Comparison of ENCODE assay signal across 11 cellular contexts in the genomic region with DNA sequence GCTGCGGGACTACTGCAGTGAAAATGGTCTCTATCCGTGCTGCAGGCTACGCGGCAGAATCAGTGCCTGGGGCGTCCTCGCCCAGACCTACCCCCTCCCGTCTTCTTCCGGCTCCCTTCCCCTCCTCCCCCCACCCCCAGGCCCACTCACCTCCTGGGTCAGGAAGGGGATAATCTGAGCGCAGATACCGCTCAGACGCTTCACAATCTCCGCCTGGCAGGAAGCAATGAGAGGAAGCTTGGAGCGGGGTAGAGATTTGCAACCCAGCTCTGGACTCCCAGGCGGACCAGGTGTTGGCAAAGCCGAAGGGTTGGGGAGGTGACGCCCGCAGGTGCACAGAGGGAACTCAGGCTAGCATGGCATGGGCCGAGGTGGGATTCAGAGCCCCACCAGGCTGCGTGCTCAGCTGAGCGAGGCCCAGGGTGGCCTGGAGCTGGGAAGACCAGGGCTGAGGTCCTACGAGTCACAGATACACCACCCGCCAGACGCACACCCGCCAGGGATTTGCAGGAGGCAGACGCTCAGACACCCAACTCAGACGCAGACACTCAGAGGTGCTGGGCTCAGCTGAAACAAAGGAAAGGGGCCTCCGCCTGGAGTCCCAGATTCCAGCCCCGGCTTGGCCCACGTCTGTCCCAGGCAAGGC. TPM values are rescaled to one million over a fixed set of nuclear protein-coding genes. Genes with fewer than 3 reads are reported as not detected.
A peak's percentile ranks its signal among the peaks of the same experiment; 100 is the strongest.
DNase-seq lines count a peak whose midpoint lies in the region; ATAC-seq and TF ChIP-seq lines count a peak whose summit lies in the region.
"Had no signal": no experiment of that assay in that cellular context is flagged by ENCODE, and none has a peak within 500 bp of the region (broad histone marks: within the 10 kb centered on the region; RNA-seq: fewer than 3 reads in every experiment).

No MANE protein-coding gene starts in this region.

- TF ChIP-seq CTCF in GM23338 (conservative IDR thresholded peaks at IDR 0.05; ENCODE audit: low read depth in 2 of 2): no peak

- peaks cover 44% of the 10 kb centered on the region for H3K27me3 Mint-ChIP-seq in GM23338 (ENCODE audit: insufficient read depth, low read depth, poor library complexity)
- no peaks in the 10 kb centered on the region for H3K27me3 Mint-ChIP-seq in activated naive CD8-positive, alpha-beta T cell
- H3K27me3 Mint-ChIP-seq in memory B cell: peaks cover 24% of the 10 kb centered on the region

- ATAC-seq in GM23338 (peak; percentile 53), memory B cell (ENCODE audit: low read depth) (peak; percentile 31), GM18502 (IDR thresholded peaks at IDR 0.05; ENCODE audit: poor library complexity, unreplicated experiment) (no peak), HG03139 (IDR thresholded peaks at IDR 0.05; ENCODE audit: unreplicated experiment) (no peak)

- H3K27ac ChIP-seq in BLaER1: no peak overlapping the region
- H3K27ac ChIP-seq in GM23338 (ENCODE audit: low read depth): no peak overlapping the region

- H3K4me1 Mint-ChIP-seq in GM23338 (peaks cover 19% of the 10 kb centered on the region), memory B cell (peaks cover 12% of the 10 kb centered on the region)
- peaks cover 35% of the 10 kb centered on the region for H3K4me1 Mint-ChIP-seq in activated naive CD8-positive, alpha-beta T cell (ENCODE audit: low read depth)

- H3K4me1 ChIP-seq in BLaER1 (peaks cover 25% of the 10 kb centered on the region), GM23338 (ENCODE audit: insufficient read depth) (peaks cover 15% of the 10 kb centered on the region; the same call in 1 of the 2 replicates)

- H3K27ac Mint-ChIP-seq in GM23338: no peak overlapping the region
- H3K27ac Mint-ChIP-seq in activated naive CD8-positive, alpha-beta T cell: no peak overlapping the region
- H3K27ac Mint-ChIP-seq in memory B cell: no peak overlapping the region

- no peaks in the 10 kb centered on the region for H4K20me1 ChIP-seq in BLaER1
- H4K20me1 ChIP-seq in GM23338 (replicated peaks; ENCODE audit: insufficient read depth): no peaks in the 10 kb centered on the region

- H3K36me3 Mint-ChIP-seq in GM23338 (ENCODE audit: low read depth) (0 out of 3 replicates have a peak, but pooled peaks cover 2% of the 10 kb centered on the region), memory B cell (no peaks in the 10 kb centered on the region)
- H3K36me3 Mint-ChIP-seq in activated naive CD8-positive, alpha-beta T cell: peaks cover 2% of the 10 kb centered on the region
- H3K36me3 Mint-ChIP-seq: CD8-positive, alpha-beta memory T cell had no signal

- peaks cover 66% of the 10 kb centered on the region for H3K27me3 ChIP-seq in BLaER1
- H3K27me3 ChIP-seq in GM23338 (ENCODE audit: insufficient read depth): peaks cover 56% of the 10 kb centered on the region

- peak; percentile 70 for DNase-seq in GM23338 (ENCODE audit: low spot score)
- DNase-seq in memory B cell (ENCODE audit: low spot score in 2 of 2): no peak
- no peak for DNase-seq in stimulated activated CD4-positive, alpha-beta T cell treated with anti-CD3 and anti-CD28 coated beads, Interleukin-2, amount 100 ng/mL, for 24 hours
- no peak for DNase-seq in ecto neural progenitor cell (ENCODE audit: low spot score)
- DNase-seq: CD8-positive, alpha-beta memory T cell; NCI-H1694 treated with DMSO at 0.1 percent for 48 hours had no signal

- no peaks in the 10 kb centered on the region for H3K79me2 ChIP-seq in GM23338 (replicated peaks; ENCODE audit: insufficient read depth)

- H3K4me3 Mint-ChIP-seq in GM23338 (peak overlapping the region; percentile 54), memory B cell (no peak overlapping the region)
- H3K4me3 Mint-ChIP-seq in activated naive CD8-positive, alpha-beta T cell: peak overlapping the region; percentile 53
- H3K4me3 Mint-ChIP-seq: neural crest cell had no signal

- H2AFZ ChIP-seq in GM23338: peak overlapping the region; percentile 78

- no peaks in the 10 kb centered on the region for H3F3A ChIP-seq in GM23338 (replicated peaks; ENCODE audit: low read depth)

- H3K4me2 ChIP-seq in BLaER1 (peak overlapping the region; percentile 82), GM23338 (peak overlapping the region; percentile 81)

- H3K9me3 Mint-ChIP-seq in GM23338 (no peaks in the 10 kb centered on the region), memory B cell (no peaks in the 10 kb centered on the region)
- no peaks in the 10 kb centered on the region for H3K9me3 Mint-ChIP-seq in activated naive CD8-positive, alpha-beta T cell (ENCODE audit: low read depth)
- H3K9me3 Mint-ChIP-seq: CD8-positive, alpha-beta memory T cell; neural crest cell had no signal

- no peak overlapping the region for H3K9ac ChIP-seq in BLaER1

- no peaks in the 10 kb centered on the region for H3K9me2 ChIP-seq in GM23338 (ENCODE audit: insufficient read depth)

- H3K36me3 ChIP-seq in BLaER1: no peaks in the 10 kb centered on the region
- no peaks in the 10 kb centered on the region for H3K36me3 ChIP-seq in GM23338 (ENCODE audit: insufficient read depth)

- 0 out of 2 replicates have a peak overlapping the region, but pooled peaks have one; percentile 18 for H3K4me3 ChIP-seq in BLaER1
- H3K4me3 ChIP-seq in GM23338: peak overlapping the region; percentile 55

- no peaks in the 10 kb centered on the region for H3K9me3 ChIP-seq in BLaER1

TF ChIP-seq in GM23338, 12 proteins besides CTCF, POLR2A, EP300 and RAD21:
- TF ChIP-seq, protein P1, sequence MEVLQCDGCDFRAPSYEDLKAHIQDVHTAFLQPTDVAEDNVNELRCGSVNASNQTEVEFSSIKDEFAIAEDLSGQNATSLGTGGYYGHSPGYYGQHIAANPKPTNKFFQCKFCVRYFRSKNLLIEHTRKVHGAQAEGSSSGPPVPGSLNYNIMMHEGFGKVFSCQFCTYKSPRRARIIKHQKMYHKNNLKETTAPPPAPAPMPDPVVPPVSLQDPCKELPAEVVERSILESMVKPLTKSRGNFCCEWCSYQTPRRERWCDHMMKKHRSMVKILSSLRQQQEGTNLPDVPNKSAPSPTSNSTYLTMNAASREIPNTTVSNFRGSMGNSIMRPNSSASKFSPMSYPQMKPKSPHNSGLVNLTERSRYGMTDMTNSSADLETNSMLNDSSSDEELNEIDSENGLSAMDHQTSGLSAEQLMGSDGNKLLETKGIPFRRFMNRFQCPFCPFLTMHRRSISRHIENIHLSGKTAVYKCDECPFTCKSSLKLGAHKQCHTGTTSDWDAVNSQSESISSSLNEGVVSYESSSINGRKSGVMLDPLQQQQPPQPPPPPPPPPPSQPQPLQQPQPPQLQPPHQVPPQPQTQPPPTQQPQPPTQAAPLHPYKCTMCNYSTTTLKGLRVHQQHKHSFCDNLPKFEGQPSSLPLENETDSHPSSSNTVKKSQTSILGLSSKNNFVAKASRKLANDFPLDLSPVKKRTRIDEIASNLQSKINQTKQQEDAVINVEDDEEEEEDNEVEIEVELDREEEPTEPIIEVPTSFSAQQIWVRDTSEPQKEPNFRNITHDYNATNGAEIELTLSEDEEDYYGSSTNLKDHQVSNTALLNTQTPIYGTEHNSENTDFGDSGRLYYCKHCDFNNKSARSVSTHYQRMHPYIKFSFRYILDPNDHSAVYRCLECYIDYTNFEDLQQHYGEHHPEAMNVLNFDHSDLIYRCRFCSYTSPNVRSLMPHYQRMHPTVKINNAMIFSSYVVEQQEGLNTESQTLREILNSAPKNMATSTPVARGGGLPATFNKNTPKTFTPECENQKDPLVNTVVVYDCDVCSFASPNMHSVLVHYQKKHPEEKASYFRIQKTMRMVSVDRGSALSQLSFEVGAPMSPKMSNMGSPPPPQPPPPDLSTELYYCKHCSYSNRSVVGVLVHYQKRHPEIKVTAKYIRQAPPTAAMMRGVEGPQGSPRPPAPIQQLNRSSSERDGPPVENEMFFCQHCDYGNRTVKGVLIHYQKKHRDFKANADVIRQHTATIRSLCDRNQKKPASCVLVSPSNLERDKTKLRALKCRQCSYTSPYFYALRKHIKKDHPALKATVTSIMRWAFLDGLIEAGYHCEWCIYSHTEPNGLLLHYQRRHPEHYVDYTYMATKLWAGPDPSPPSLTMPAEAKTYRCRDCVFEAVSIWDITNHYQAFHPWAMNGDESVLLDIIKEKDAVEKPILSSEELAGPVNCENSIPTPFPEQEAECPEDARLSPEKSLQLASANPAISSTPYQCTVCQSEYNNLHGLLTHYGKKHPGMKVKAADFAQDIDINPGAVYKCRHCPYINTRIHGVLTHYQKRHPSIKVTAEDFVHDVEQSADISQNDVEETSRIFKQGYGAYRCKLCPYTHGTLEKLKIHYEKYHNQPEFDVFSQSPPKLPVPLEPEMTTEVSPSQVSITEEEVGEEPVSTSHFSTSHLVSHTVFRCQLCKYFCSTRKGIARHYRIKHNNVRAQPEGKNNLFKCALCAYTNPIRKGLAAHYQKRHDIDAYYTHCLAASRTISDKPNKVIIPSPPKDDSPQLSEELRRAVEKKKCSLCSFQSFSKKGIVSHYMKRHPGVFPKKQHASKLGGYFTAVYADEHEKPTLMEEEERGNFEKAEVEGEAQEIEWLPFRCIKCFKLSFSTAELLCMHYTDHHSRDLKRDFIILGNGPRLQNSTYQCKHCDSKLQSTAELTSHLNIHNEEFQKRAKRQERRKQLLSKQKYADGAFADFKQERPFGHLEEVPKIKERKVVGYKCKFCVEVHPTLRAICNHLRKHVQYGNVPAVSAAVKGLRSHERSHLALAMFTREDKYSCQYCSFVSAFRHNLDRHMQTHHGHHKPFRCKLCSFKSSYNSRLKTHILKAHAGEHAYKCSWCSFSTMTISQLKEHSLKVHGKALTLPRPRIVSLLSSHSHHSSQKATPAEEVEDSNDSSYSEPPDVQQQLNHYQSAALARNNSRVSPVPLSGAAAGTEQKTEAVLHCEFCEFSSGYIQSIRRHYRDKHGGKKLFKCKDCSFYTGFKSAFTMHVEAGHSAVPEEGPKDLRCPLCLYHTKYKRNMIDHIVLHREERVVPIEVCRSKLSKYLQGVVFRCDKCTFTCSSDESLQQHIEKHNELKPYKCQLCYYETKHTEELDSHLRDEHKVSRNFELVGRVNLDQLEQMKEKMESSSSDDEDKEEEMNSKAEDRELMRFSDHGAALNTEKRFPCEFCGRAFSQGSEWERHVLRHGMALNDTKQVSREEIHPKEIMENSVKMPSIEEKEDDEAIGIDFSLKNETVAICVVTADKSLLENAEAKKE (CRISPR knock-in tag; IDR thresholded peaks at IDR 0.05): no peak
- TF ChIP-seq POLR2AphosphoS5 (IDR thresholded peaks at IDR 0.05; ENCODE audit: low read depth): 0 out of 2 replicates have a peak, but pooled peaks have one; percentile 18

RNA-seq across cellular contexts. Expression of a gene that starts 4.1 kb away (rescaled TPM):
- total RNA-seq in GM23338 (2014; rRNA removed; shearing (Covaris generic)): 21.3 and 22.8 TPM in 2 replicates
- 5.2 and 5.6 TPM in 2 replicates for polyA plus RNA-seq in GM23338 (2016; fragmentation: Nextera tagmentation; extraction: Ambion mirVana)

RNA-seq across cellular contexts. Expression of a gene that starts 37.3 kb away (rescaled TPM):
- total RNA-seq in GM23338 (2014; rRNA removed; shearing (Covaris generic)): 151 and 154 TPM in 2 replicates
- 130 and 132 TPM in 2 replicates for polyA plus RNA-seq in GM23338 (2016; fragmentation: Nextera tagmentation; extraction: Ambion mirVana)

RNA-seq across cellular contexts. Expression of a gene that starts 47.6 kb away (rescaled TPM):
- 0.70 and 2.4 TPM in 2 replicates for total RNA-seq in GM23338 (2014; rRNA removed; shearing (Covaris generic))
- 1.3 and 2.4 TPM in 2 replicates for polyA plus RNA-seq in GM23338 (2016; fragmentation: Nextera tagmentation; extraction: Ambion mirVana)
- polyA plus RNA-seq: CD8-positive, alpha-beta memory T cell had no signal

Comparison
In these comparisons a context has a peak if more than half of its experiments do, and no peak if none do; other contexts are left out.
1. ATAC-seq: peak in GM23338 (single experiment) and memory B cell (single experiment); none in GM18502 (single experiment) and HG03139 (single experiment).